ENCODE assay signal across 3 cellular contexts in genomic region chr1:111517464-111518225, GRCh38.
TF ChIP-seq lines count a peak whose summit lies in the region.

No MANE protein-coding gene starts in this region.

TF ChIP-seq in HEK293, 187 proteins besides CTCF, POLR2A, EP300 and RAD21:
- TF ChIP-seq, protein P1, sequence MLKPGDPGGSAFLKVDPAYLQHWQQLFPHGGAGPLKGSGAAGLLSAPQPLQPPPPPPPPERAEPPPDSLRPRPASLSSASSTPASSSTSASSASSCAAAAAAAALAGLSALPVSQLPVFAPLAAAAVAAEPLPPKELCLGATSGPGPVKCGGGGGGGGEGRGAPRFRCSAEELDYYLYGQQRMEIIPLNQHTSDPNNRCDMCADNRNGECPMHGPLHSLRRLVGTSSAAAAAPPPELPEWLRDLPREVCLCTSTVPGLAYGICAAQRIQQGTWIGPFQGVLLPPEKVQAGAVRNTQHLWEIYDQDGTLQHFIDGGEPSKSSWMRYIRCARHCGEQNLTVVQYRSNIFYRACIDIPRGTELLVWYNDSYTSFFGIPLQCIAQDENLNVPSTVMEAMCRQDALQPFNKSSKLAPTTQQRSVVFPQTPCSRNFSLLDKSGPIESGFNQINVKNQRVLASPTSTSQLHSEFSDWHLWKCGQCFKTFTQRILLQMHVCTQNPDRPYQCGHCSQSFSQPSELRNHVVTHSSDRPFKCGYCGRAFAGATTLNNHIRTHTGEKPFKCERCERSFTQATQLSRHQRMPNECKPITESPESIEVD (tag by site-specific recombination; IDR thresholded peaks at IDR 0.05), result 0 out of 2 replicates have a peak, but pooled peaks have one; percentile 20
- TF ChIP-seq ZNF558 (tag by site-specific recombination; IDR thresholded peaks at IDR 0.05) (no peak), ZNF2 (tag by site-specific recombination; IDR thresholded peaks at IDR 0.05) (no peak), FEZF1 (tag by site-specific recombination; IDR thresholded peaks at IDR 0.05) (peak; percentile 72), KLF9 (tag by site-specific recombination; IDR thresholded peaks at IDR 0.05; ENCODE audit: low read depth) (no peak)

TF ChIP-seq in GM12878, 131 proteins besides CTCF, POLR2A, EP300 and RAD21 (continues in another document):
- no peak for TF ChIP-seq MYB (IDR thresholded peaks at IDR 0.05; ENCODE audit: borderline replicate concordance, low read depth, low read length)
- TF ChIP-seq SMARCA5 (IDR thresholded peaks at IDR 0.05), result peak; percentile 48; the same call in 1 of the 2 replicates
- TF ChIP-seq DPF2 (IDR thresholded peaks at IDR 0.05), result peak; percentile 24; the same call in 1 of the 2 replicates
- peak; percentile 36; the same call in 1 of the 2 replicates for TF ChIP-seq IKZF1 (conservative IDR thresholded peaks at IDR 0.05)
- TF ChIP-seq PAX5 (IDR thresholded peaks at IDR 0.05; ENCODE audit: borderline replicate concordance, low read depth, low read length), result 0 out of 2 replicates have a peak, but pooled peaks have one; percentile 20
- TF ChIP-seq, protein P2, sequence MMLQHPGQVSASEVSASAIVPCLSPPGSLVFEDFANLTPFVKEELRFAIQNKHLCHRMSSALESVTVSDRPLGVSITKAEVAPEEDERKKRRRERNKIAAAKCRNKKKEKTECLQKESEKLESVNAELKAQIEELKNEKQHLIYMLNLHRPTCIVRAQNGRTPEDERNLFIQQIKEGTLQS (IDR thresholded peaks at IDR 0.05; ENCODE audit: borderline replicate concordance, extremely low read depth, low read depth, low read length), result no peak
- peak; percentile 56; the same call in 1 of the 2 replicates for TF ChIP-seq MLLT1 (IDR thresholded peaks at IDR 0.05)
- no peak for TF ChIP-seq SIX5 (IDR thresholded peaks at IDR 0.05; ENCODE audit: low read depth, low read length, severe bottlenecking)
- TF ChIP-seq MTA2 (IDR thresholded peaks at IDR 0.05; ENCODE audit: low read depth), result peak; percentile 98
- TF ChIP-seq RUNX3 (IDR thresholded peaks at IDR 0.05; ENCODE audit: low read length), result peak; percentile 94
- peak; percentile 67; a peak in 3 of 4 replicates for TF ChIP-seq IKZF2 (IDR thresholded peaks at IDR 0.05)
- TF ChIP-seq HSF1 (IDR thresholded peaks at IDR 0.05; ENCODE audit: low read depth, low read length), result no peak
- TF ChIP-seq, protein P3, sequence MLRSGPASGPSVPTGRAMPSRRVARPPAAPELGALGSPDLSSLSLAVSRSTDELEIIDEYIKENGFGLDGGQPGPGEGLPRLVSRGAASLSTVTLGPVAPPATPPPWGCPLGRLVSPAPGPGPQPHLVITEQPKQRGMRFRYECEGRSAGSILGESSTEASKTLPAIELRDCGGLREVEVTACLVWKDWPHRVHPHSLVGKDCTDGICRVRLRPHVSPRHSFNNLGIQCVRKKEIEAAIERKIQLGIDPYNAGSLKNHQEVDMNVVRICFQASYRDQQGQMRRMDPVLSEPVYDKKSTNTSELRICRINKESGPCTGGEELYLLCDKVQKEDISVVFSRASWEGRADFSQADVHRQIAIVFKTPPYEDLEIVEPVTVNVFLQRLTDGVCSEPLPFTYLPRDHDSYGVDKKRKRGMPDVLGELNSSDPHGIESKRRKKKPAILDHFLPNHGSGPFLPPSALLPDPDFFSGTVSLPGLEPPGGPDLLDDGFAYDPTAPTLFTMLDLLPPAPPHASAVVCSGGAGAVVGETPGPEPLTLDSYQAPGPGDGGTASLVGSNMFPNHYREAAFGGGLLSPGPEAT (IDR thresholded peaks at IDR 0.05; ENCODE audit: low read depth), result peak; percentile 66
- TF ChIP-seq, protein P4, sequence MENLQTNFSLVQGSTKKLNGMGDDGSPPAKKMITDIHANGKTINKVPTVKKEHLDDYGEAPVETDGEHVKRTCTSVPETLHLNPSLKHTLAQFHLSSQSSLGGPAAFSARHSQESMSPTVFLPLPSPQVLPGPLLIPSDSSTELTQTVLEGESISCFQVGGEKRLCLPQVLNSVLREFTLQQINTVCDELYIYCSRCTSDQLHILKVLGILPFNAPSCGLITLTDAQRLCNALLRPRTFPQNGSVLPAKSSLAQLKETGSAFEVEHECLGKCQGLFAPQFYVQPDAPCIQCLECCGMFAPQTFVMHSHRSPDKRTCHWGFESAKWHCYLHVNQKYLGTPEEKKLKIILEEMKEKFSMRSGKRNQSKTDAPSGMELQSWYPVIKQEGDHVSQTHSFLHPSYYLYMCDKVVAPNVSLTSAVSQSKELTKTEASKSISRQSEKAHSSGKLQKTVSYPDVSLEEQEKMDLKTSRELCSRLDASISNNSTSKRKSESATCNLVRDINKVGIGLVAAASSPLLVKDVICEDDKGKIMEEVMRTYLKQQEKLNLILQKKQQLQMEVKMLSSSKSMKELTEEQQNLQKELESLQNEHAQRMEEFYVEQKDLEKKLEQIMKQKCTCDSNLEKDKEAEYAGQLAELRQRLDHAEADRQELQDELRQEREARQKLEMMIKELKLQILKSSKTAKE (IDR thresholded peaks at IDR 0.05; ENCODE audit: low read depth, poor library complexity, severe bottlenecking), result peak; percentile 88
- 0 out of 2 replicates have a peak, but pooled peaks have one; percentile 32 for TF ChIP-seq ATF2 (IDR thresholded peaks at IDR 0.05; ENCODE audit: low read length)
- TF ChIP-seq SRF (IDR thresholded peaks at IDR 0.05; ENCODE audit: low read depth in 2 of 2, low read length in 2 of 2), result no peak
- peak; percentile 84; the same call in 1 of the 2 replicates for TF ChIP-seq BCL11A (IDR thresholded peaks at IDR 0.05; ENCODE audit: low read depth, low read length)

TF ChIP-seq in WTC11, 78 proteins besides CTCF, POLR2A, EP300 and RAD21:
- TF ChIP-seq CREM (CRISPR knock-in tag; IDR thresholded peaks at IDR 0.05), result no peak
- TF ChIP-seq TEAD1 (CRISPR knock-in tag; IDR thresholded peaks at IDR 0.05), result no peak
- TF ChIP-seq ERG (CRISPR knock-in tag; IDR thresholded peaks at IDR 0.05), result no peak
- no peak for TF ChIP-seq ATF6 (CRISPR knock-in tag; IDR thresholded peaks at IDR 0.05)
- no peak for TF ChIP-seq PRDM15 (CRISPR knock-in tag; IDR thresholded peaks at IDR 0.05)
- no peak for TF ChIP-seq ZNF317 (CRISPR knock-in tag; IDR thresholded peaks at IDR 0.05; ENCODE audit: borderline replicate concordance, low read depth)
- no peak for TF ChIP-seq IRF2 (CRISPR knock-in tag; IDR thresholded peaks at IDR 0.05; ENCODE audit: borderline replicate concordance, low read depth)
- TF ChIP-seq E2F5 (CRISPR knock-in tag; IDR thresholded peaks at IDR 0.05), result no peak
